ENCODE assay signal across 8 cellular contexts in the genomic region with DNA sequence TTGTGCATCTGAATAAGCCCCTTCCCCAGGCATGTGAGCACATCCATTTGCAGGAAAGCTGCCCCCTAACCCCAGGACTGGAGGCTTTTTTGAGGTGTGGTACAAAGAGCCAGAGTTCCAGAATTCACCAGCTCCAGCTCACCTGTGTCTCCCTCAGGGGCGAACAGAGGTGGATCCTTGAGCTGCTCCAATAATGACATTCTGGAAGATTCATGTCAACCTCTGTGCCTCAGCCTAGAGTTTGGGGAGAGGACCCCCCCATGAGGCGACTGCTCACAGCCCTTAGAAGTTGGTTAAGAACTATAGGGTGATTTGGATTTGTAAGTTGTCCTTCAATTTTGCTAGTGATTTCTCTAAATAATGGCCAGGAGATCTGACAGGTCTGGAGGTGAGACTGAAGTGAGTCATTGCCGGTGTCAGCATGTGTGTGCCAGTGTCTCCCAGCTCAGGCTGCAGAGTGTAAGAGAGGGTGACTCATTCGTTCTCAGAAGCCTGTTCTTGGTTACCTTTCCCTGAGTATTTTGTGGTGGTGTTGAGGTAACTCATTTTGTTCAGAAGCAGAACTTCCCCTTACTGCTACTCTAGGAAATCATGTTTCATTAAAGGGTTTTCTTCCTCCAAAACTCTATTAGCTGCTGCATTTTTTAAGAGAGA.
DNase-seq lines count a peak whose midpoint lies in the region; ATAC-seq, FAIRE-seq and TF ChIP-seq lines count a peak whose summit lies in the region.

No MANE protein-coding gene starts in this region.

- H3K27me3 Mint-ChIP-seq in activated naive CD4-positive, alpha-beta T cell treated with anti-CD3 and anti-CD28 coated beads for 36 hours (ENCODE audit: low read depth): peaks cover 5% of the 10 kb centered on the region

- intact Hi-C loops in activated naive CD4-positive, alpha-beta T cell treated with anti-CD3 and anti-CD28 coated beads for 36 hours (cut with micrococcal nuclease): loop anchor here (1.0 to 10.0 kb wide), 4 partner anchors 46 to 599 kb away; partner anchors contain the start of gene ANO10

- no peak for FAIRE-seq in HTR-8/SVneo (lab: Jason Lieb, UNC)

- H3K27ac Mint-ChIP-seq in activated naive CD4-positive, alpha-beta T cell treated with anti-CD3 and anti-CD28 coated beads for 36 hours: no peak overlapping the region

- H3K27ac ChIP-seq in osteoblast (ENCODE audit: low read depth, low read length) (no peak overlapping the region), substantia nigra (ENCODE audit: low read depth, low read length, poor library complexity, severe bottlenecking) (no peak overlapping the region)

- TF ChIP-seq CTCF in osteoblast (IDR thresholded peaks at IDR 0.05; ENCODE audit: extremely low read depth, low read depth, low read length): no peak

- no peak overlapping the region for H3K4me2 ChIP-seq in osteoblast (ENCODE audit: insufficient read depth, low read length)

- no peaks in the 10 kb centered on the region for H4K20me1 ChIP-seq in osteoblast (ENCODE audit: insufficient read depth, low read length)

- DNase-seq in GM04504 (ENCODE audit: low read depth) (peak; percentile 13), HTR-8/SVneo (ENCODE audit: insufficient read length, low spot score) (peak; percentile 7), osteoblast (ENCODE audit: insufficient read length, low spot score, missing footprints) (peak; percentile 76), HUDEP-2 (lab: John Stamatoyannopoulos, UW; ENCODE audit: unreplicated experiment in 76 of 76) (no peak), ecto neural progenitor cell (ENCODE audit: low spot score) (no peak), substantia nigra (lab: John Stamatoyannopoulos, UW) (no peak)
- peak; percentile 79 for DNase-seq in activated naive CD4-positive, alpha-beta T cell treated with anti-CD3 and anti-CD28 coated beads for 36 hours

- no peaks in the 10 kb centered on the region for H3K36me3 ChIP-seq in osteoblast (ENCODE audit: insufficient read depth, low read length)

- no peak overlapping the region for H2AFZ ChIP-seq in osteoblast (ENCODE audit: low read length)

- no peaks in the 10 kb centered on the region for H3K36me3 Mint-ChIP-seq in activated naive CD4-positive, alpha-beta T cell treated with anti-CD3 and anti-CD28 coated beads for 36 hours (ENCODE audit: low read depth)

- ATAC-seq in GM21717 (IDR thresholded peaks at IDR 0.05; ENCODE audit: unreplicated experiment): peak; percentile 97

- no peak overlapping the region for H3K4me3 ChIP-seq in osteoblast (ENCODE audit: insufficient read depth, low read length)

- no peaks in the 10 kb centered on the region for H3K4me1 ChIP-seq in osteoblast (ENCODE audit: insufficient read depth, low read length)

- CTCF ChIA-PET in activated naive CD4-positive, alpha-beta T cell treated with anti-CD3 and anti-CD28 coated beads for 36 hours (lab: Charles Lee): interaction anchor here (0.5 to 1.0 kb wide), 2 partner anchors 19 to 932 kb away, joined by 3 read pairs; no protein-coding TSS in a partner anchor

- no peaks in the 10 kb centered on the region for H3K27me3 ChIP-seq in osteoblast (ENCODE audit: insufficient read depth, low read length)

- no peak overlapping the region for H3K4me3 Mint-ChIP-seq in activated naive CD4-positive, alpha-beta T cell treated with anti-CD3 and anti-CD28 coated beads for 36 hours

- no peaks in the 10 kb centered on the region for H3K9me3 ChIP-seq in osteoblast (ENCODE audit: low read depth, low read length)

- H3K4me1 Mint-ChIP-seq in activated naive CD4-positive, alpha-beta T cell treated with anti-CD3 and anti-CD28 coated beads for 36 hours (ENCODE audit: low read depth): peaks cover 14% of the 10 kb centered on the region

- H3K79me2 ChIP-seq in osteoblast (ENCODE audit: insufficient read depth, low read length): no peaks in the 10 kb centered on the region

- no peaks in the 10 kb centered on the region for H3K9me3 Mint-ChIP-seq in activated naive CD4-positive, alpha-beta T cell treated with anti-CD3 and anti-CD28 coated beads for 36 hours

Comparison
In these comparisons a context has a peak if more than half of its experiments do, and no peak if none do; other contexts are left out.
1. DNase-seq: peak in GM04504 (single experiment), HTR-8/SVneo (single experiment), activated naive CD4-positive, alpha-beta T cell treated with anti-CD3 and anti-CD28 coated beads for 36 hours (single experiment) and osteoblast (single experiment); none in HUDEP-2 (0 of 76), ecto neural progenitor cell (single experiment) and substantia nigra (0 of 49).